In genomic region chr6:113894712-113895674, GRCh38 we compare ENCODE assay signal across 1 cellular context.
TF ChIP-seq lines count a peak whose summit lies in the region.

No MANE protein-coding gene starts in this region.

TF ChIP-seq in K562, 482 proteins besides CTCF, POLR2A, EP300 and RAD21 (continued from another document):
- TF ChIP-seq ZNF589 (CRISPR knock-in tag; IDR thresholded peaks at IDR 0.05; ENCODE audit: low read depth) (0 out of 2 replicates have a peak, but pooled peaks have one; percentile 44), THRB (CRISPR knock-in tag; conservative IDR thresholded peaks at IDR 0.05) (no peak), ZNF175 (CRISPR knock-in tag; IDR thresholded peaks at IDR 0.05; ENCODE audit: low read depth) (0 out of 2 replicates have a peak, but pooled peaks have one; percentile 20), ZNF668 (CRISPR knock-in tag; IDR thresholded peaks at IDR 0.05) (no peak), NFIC (IDR thresholded peaks at IDR 0.05) (no peak), TRIM24 (IDR thresholded peaks at IDR 0.05) (peak; percentile 7 to 59; a peak in 2 of 4 replicates)
